In the genomic region with DNA sequence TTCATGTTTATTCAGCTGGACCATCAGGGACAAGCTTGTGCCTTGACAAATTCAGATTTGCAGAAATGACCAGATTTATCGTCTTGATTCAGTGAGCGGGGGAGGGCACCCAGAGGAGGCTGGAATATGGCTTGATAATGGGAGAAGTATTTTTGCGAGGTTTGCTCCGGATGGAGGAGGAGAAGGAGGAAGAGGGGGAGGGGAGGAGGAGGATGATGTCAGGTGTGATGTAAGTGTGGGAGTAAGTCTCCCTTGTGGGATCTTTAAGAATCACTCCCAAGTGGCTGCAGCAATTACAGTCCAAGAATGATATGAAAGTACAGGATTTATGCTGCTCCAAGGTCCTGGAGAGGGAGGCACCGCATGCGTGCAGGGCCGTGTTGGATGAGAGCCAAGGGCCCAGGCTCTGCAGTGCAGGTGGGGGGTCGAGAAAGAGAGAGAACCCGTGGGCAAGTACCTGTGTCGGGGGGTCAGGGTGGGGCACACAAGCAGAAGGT, we compare ENCODE assay signal across 18 cellular contexts. TPM values are rescaled to one million over a fixed set of nuclear protein-coding genes. Genes with fewer than 3 reads are reported as not detected.
DNase-seq lines count a peak whose midpoint lies in the region; ATAC-seq, FAIRE-seq and TF ChIP-seq lines count a peak whose summit lies in the region.
"Had no signal": no experiment of that assay in that cellular context is flagged by ENCODE, and none has a peak within 500 bp of the region (broad histone marks: within the 10 kb centered on the region; RNA-seq: fewer than 3 reads in every experiment).

No MANE protein-coding gene starts in this region.

- H2AFZ ChIP-seq in astrocyte (ENCODE audit: low read depth, low read length), result no peak overlapping the region
- H2AFZ ChIP-seq: parathyroid adenoma had no signal

- peaks cover 78% of the 10 kb centered on the region for H3K79me2 ChIP-seq in astrocyte (ENCODE audit: insufficient read depth, low read length)
- H3K79me2 ChIP-seq: parathyroid adenoma had no signal

- H3K36me3 ChIP-seq in astrocyte (ENCODE audit: insufficient read depth, low read length), result no peaks in the 10 kb centered on the region
- H3K36me3 ChIP-seq: lower lobe of right lung had no signal

- no peak overlapping the region for H3K4me3 ChIP-seq in astrocyte (ENCODE audit: insufficient read depth, low read depth, low read length)
- H3K4me3 ChIP-seq: gastroesophageal sphincter, lower lobe of right lung, SK-N-MC had no signal

- H4K20me1 ChIP-seq in astrocyte (ENCODE audit: insufficient read depth, low read length), result peaks cover 80% of the 10 kb centered on the region

- H3K27me3 Mint-ChIP-seq in astrocyte (ENCODE audit: low read depth, unreplicated experiment), result no peaks in the 10 kb centered on the region
- H3K27me3 Mint-ChIP-seq: CD4-positive, alpha-beta memory T cell had no signal

- no peak for FAIRE-seq in astrocyte (lab: Jason Lieb, UNC)
- FAIRE-seq: urothelium cell line had no signal

- ATAC-seq in left lobe of liver (no peak), GM19023 (IDR thresholded peaks at IDR 0.05; ENCODE audit: unreplicated experiment) (no peak), HG03432 (IDR thresholded peaks at IDR 0.05; ENCODE audit: unreplicated experiment) (no peak)
- ATAC-seq: gastroesophageal sphincter, lower lobe of right lung had no signal

- H3K4me1 Mint-ChIP-seq in astrocyte (ENCODE audit: low read depth, unreplicated experiment), result peaks cover 54% of the 10 kb centered on the region

- H3K9me3 Mint-ChIP-seq in astrocyte (ENCODE audit: unreplicated experiment), result no peaks in the 10 kb centered on the region
- H3K9me3 Mint-ChIP-seq: activated T-helper 2 cell treated with anti-CD3 and anti-CD28 coated beads, Interferon-gamma antibody, Interleukin-2, Interleukin-4, amounts not matched to agents 10 μg/mL and 5 μg/mL and 100 μg/mL, durations not matched to agents 14 hours and 24 hours and 36 hours; CD4-positive, alpha-beta memory T cell had no signal

- no peak overlapping the region for H3K4me3 Mint-ChIP-seq in astrocyte (ENCODE audit: unreplicated experiment)
- H3K4me3 Mint-ChIP-seq: CD4-positive, alpha-beta memory T cell had no signal

- H3K9me3 ChIP-seq in astrocyte (ENCODE audit: insufficient read depth, low read depth, low read length), result no peaks in the 10 kb centered on the region
- H3K9me3 ChIP-seq: gastroesophageal sphincter, lower lobe of right lung had no signal

- H3K4me1 ChIP-seq in astrocyte (ENCODE audit: insufficient read depth, low read length), result peaks cover 39% of the 10 kb centered on the region
- H3K4me1 ChIP-seq: parathyroid adenoma had no signal

- no peak overlapping the region for H3K9ac ChIP-seq in astrocyte (ENCODE audit: low read length)
- H3K9ac ChIP-seq: parathyroid adenoma had no signal

- peak overlapping the region; percentile 48 for H3K4me2 ChIP-seq in astrocyte (ENCODE audit: low read length)

- peak overlapping the region; percentile 50 for H3K27ac Mint-ChIP-seq in astrocyte (ENCODE audit: unreplicated experiment)
- H3K27ac Mint-ChIP-seq: activated T-helper 2 cell treated with anti-CD3 and anti-CD28 coated beads, Interferon-gamma antibody, Interleukin-2, Interleukin-4, amounts not matched to agents 10 μg/mL and 5 μg/mL and 100 μg/mL, durations not matched to agents 14 hours and 24 hours and 36 hours; CD4-positive, alpha-beta memory T cell had no signal

- H3K36me3 Mint-ChIP-seq in astrocyte (ENCODE audit: low read depth, unreplicated experiment), result peaks cover 13% of the 10 kb centered on the region
- H3K36me3 Mint-ChIP-seq: CD4-positive, alpha-beta memory T cell had no signal

- DNase-seq in A172 (ENCODE audit: low spot score), result peak; percentile 44
- DNase-seq in ELR (ENCODE audit: low read depth), result peak; percentile 33
- DNase-seq in astrocyte (ENCODE audit: low read depth), result no peak
- DNase-seq in inferior parietal cortex (ENCODE audit: extremely low spot score), result peak; percentile 12
- no peak for DNase-seq in left lobe of liver (ENCODE audit: low spot score)
- no peak for DNase-seq in activated CD8-positive, alpha-beta memory T cell treated with anti-CD3 and anti-CD28 coated beads, Interleukin-2, amount 50 U/mL, for 4 hours
- DNase-seq: CD4-positive, alpha-beta memory T cell; DND-41; HCEC 1CT; lower lobe of right lung; stimulated activated CD4-positive, alpha-beta T cell treated with anti-CD3 and anti-CD28 coated beads, Interleukin-2, amount 100 ng/mL, for 48 hours had no signal

- TF ChIP-seq CTCF in astrocyte (IDR thresholded peaks at IDR 0.05; ENCODE audit: insufficient read depth, low read depth, low read length), result no peak

- H3K27ac ChIP-seq in astrocyte (ENCODE audit: low read depth, low read length), result no peak overlapping the region
- H3K27ac ChIP-seq: gastroesophageal sphincter, lower lobe of right lung, parathyroid adenoma, SK-N-MC had no signal

- no peaks in the 10 kb centered on the region for H3K27me3 ChIP-seq in astrocyte (ENCODE audit: insufficient read depth, low read length)
- H3K27me3 ChIP-seq: gastroesophageal sphincter had no signal

RNA-seq across cellular contexts. Expression of gene ZNF496, which starts 5.6 kb away (rescaled TPM):
- total RNA-seq in A172 (2014; rRNA removed; shearing (Covaris generic)), result 26.5 and 45.0 TPM in 2 replicates
- total RNA-seq in astrocyte, result 30.3 and 30.5 TPM in 2 replicates
- 4.4 TPM for total RNA-seq in left lobe of liver

Comparison
In these comparisons a context has a peak if more than half of its experiments do, and no peak if none do; other contexts are left out.
1. DNase-seq: peak in A172 (single experiment), ELR (single experiment) and inferior parietal cortex (single experiment); none in astrocyte (single experiment), left lobe of liver (single experiment) and activated CD8-positive, alpha-beta memory T cell treated with anti-CD3 and anti-CD28 coated beads, Interleukin-2, amount 50 U/mL, for 4 hours (single experiment).